In the genomic region with DNA sequence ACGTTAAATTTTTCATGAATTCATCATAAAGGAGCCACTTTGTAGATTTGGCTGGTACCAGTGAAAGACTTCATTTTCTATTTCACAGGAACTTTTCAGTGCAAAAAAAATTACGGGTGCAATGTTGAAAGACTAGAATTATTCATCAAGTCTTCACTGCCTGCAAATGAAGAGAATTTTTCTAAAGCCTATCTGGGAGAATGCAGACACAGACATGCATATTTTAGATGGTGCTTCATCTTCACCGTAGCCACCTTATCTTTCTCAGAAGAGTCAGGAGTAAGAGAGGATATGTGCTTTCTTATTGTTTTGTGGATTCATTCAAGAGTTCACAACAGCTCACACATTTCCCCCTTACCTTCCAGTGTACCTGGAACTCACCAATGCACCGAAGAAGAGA, we compare ENCODE assay signal across 22 cellular contexts.
"Had no signal": no experiment of that assay in that cellular context is flagged by ENCODE, and none has a peak within 500 bp of the region (broad histone marks: within the 10 kb centered on the region; RNA-seq: fewer than 3 reads in every experiment).

No MANE protein-coding gene starts in this region.

- H3K4me2 ChIP-seq: SK-N-SH had no signal

- H3K9ac ChIP-seq: SK-N-SH had no signal

- DNase-seq: IMR-90, Karpas-422, KG1, NCI-H1092, NCI-H1105 treated with DMSO at 0.1 percent for 48 hours, NCI-H1417 treated with DMSO at 0.1 percent for 48 hours, NCI-H146, NCI-H1694 treated with DMSO at 0.1 percent for 48 hours, NCI-H1930, NCI-H2081, NCI-H2107, NCI-H2227 treated with DMSO at 0.1 percent for 48 hours, NCI-H446, NCI-H510A, NCI-H524 treated with DMSO at 0.1 percent for 48 hours, NCI-H69, NCI-H774, SHP77, SK-N-SH had no signal

- H3K9me2 ChIP-seq: SK-N-SH had no signal

- H3K27ac ChIP-seq: RWPE1 had no signal

- H3K9me3 ChIP-seq: MG63, SK-N-SH had no signal

- H3K36me3 ChIP-seq: MG63 had no signal

- H3K4me3 ChIP-seq: MG63 had no signal

- H3K27me3 ChIP-seq: MG63 had no signal

- ATAC-seq: HepG2 had no signal
